Comparison of ENCODE assay signal across 9 cellular contexts in genomic region chr4:3041192-3042142, GRCh38. TPM values are rescaled to one million over a fixed set of nuclear protein-coding genes. Genes with fewer than 3 reads are reported as not detected.
DNase-seq lines count a peak whose midpoint lies in the region; ATAC-seq and TF ChIP-seq lines count a peak whose summit lies in the region.
"Had no signal": no experiment of that assay in that cellular context is flagged by ENCODE, and none has a peak within 500 bp of the region (broad histone marks: within the 10 kb centered on the region; RNA-seq: fewer than 3 reads in every experiment).

No MANE protein-coding gene starts in this region.

- H3K27me3 Mint-ChIP-seq in WTC11 (ENCODE audit: low read depth), result peaks cover 23% of the 10 kb centered on the region

- H2AFZ ChIP-seq in mesenchymal stem cell (ENCODE audit: low read depth, low read length), result peak overlapping the region; percentile 62

- no peak overlapping the region for H2AK5ac ChIP-seq in mesenchymal stem cell (ENCODE audit: low read length, severe bottlenecking)

- no peaks in the 10 kb centered on the region for H3K9me3 ChIP-seq in colonic mucosa
- no peaks in the 10 kb centered on the region for H3K9me3 ChIP-seq in mesenchymal stem cell (ENCODE audit: control insufficient read depth, low read length)
- no peaks in the 10 kb centered on the region for H3K9me3 ChIP-seq in thyroid gland

- no peaks in the 10 kb centered on the region for H3K9me3 Mint-ChIP-seq in WTC11

- no peak overlapping the region for H3K23ac ChIP-seq in mesenchymal stem cell (ENCODE audit: low read length in 2 of 2)

- peaks cover 16% of the 10 kb centered on the region for H3K4me1 Mint-ChIP-seq in WTC11

- H3K9ac ChIP-seq in colonic mucosa (ENCODE audit: low read depth in 2 of 2, low read length in 2 of 2), result peak overlapping the region; percentile 87 to 89
- peak overlapping the region; percentile 82 for H3K9ac ChIP-seq in mesenchymal stem cell (ENCODE audit: low read length)

- no peak overlapping the region for H3K4me2 ChIP-seq in mesenchymal stem cell (ENCODE audit: low read length, poor library complexity, severe bottlenecking)

- H2BK12ac ChIP-seq in mesenchymal stem cell (ENCODE audit: low read length in 2 of 2), result no peak overlapping the region

- 65% methylated on average over 57 of the region's 57 CpGs for WGBS in mesenchymal stem cell
- 16 to 29% methylated on average over 15 to 42 of the region's 57 CpGs for WGBS in thyroid gland, 2 donors

- POLR2A ChIA-PET in WTC11 (lab: Charles Lee), result no interaction called here

- H3K4me1 ChIP-seq in colonic mucosa (no peaks in the 10 kb centered on the region), mesenchymal stem cell (ENCODE audit: control insufficient read depth, insufficient read depth, low read depth, low read length) (no peaks in the 10 kb centered on the region), thyroid gland (peaks cover 4 to 7% of the 10 kb centered on the region in 2 donors)

- no peak overlapping the region for H3K18ac ChIP-seq in mesenchymal stem cell (ENCODE audit: low read depth in 1 of 2, low read length in 2 of 2)

- CTCF ChIA-PET in WTC11 (lab: Charles Lee), result interaction anchor here (0.8 to 1.5 kb wide), 9 partner anchors 9 to 278 kb away, joined by 3 to 7 read pairs (median 4); no protein-coding TSS in a partner anchor

- H3K36me3 Mint-ChIP-seq in WTC11, result no peaks in the 10 kb centered on the region

- peak overlapping the region in 1 of 2 experiments; percentile 64 for H3K14ac ChIP-seq in mesenchymal stem cell (ENCODE audit: low read length in 2 of 2)

- H3K4ac ChIP-seq in mesenchymal stem cell (ENCODE audit: low read depth in 1 of 2, low read length in 2 of 2), result peak overlapping the region in 1 of 2 experiments; percentile 27

- H3K27ac ChIP-seq in colonic mucosa (peak overlapping the region; percentile 48), mesenchymal stem cell (ENCODE audit: low read length, poor library complexity, severe bottlenecking) (no peak overlapping the region), thyroid gland (peak overlapping the region in 2 of 3 donors; percentile 40 to 49)

- in situ Hi-C loops in GM13977 (cut with MboI; ENCODE audit: low pct_unique_long_range_greater_than_20kb, low sequenced_read_pairs, unreplicated experiment), result no loop called here

- H3K79me1 ChIP-seq in mesenchymal stem cell (replicated peaks; ENCODE audit: low read length, poor library complexity, severe bottlenecking), result no peaks in the 10 kb centered on the region

- peak overlapping the region; percentile 54 for H3K4me3 Mint-ChIP-seq in WTC11

- peak; percentile 75 for DNase-seq in Daoy (ENCODE audit: low read depth)
- peak; percentile 37 for DNase-seq in WTC11 (ENCODE audit: low spot score)
- DNase-seq in colonic mucosa, result peak; percentile 63
- DNase-seq in mesenchymal stem cell, result peak; percentile 75
- peak; percentile 44 to 59 for DNase-seq in thyroid gland
- DNase-seq in NCI-H1436 treated with DMSO at 0.1 percent for 48 hours (lab: John Stamatoyannopoulos, UW), result no peak
- no peak for DNase-seq in GM13977 (ENCODE audit: low spot score)

- no peak for TF ChIP-seq POLR2A in thyroid gland (IDR thresholded peaks at IDR 0.05)

- peak; percentile 29 for ATAC-seq in HG03432 (IDR thresholded peaks at IDR 0.05; ENCODE audit: unreplicated experiment)
- peak; percentile 40; the same call in 1 of the 2 replicates for ATAC-seq in WTC11
- ATAC-seq: Panc1 had no signal

- no peak overlapping the region for H4K8ac ChIP-seq in mesenchymal stem cell (ENCODE audit: low read length)

- TF ChIP-seq CTCF in WTC11 (IDR thresholded peaks at IDR 0.05) (no peak), colonic mucosa (IDR thresholded peaks at IDR 0.05) (no peak), thyroid gland (IDR thresholded peaks at IDR 0.05) (no peak), GM13977 (IDR thresholded peaks at IDR 0.05; ENCODE audit: extremely low read depth, insufficient read depth, missing control alignments) (no peak)

- H2BK15ac ChIP-seq in mesenchymal stem cell (ENCODE audit: low read depth, poor library complexity, severe bottlenecking), result no peak overlapping the region

- no peaks in the 10 kb centered on the region for H3K36me3 ChIP-seq in colonic mucosa
- H3K36me3 ChIP-seq in mesenchymal stem cell (ENCODE audit: control insufficient read depth in 1 of 2, insufficient read depth in 2 of 2, low read depth in 1 of 2, low read length in 2 of 2), result no peaks in the 10 kb centered on the region
- H3K36me3 ChIP-seq in thyroid gland, result no peaks in the 10 kb centered on the region

- peak overlapping the region; percentile 12 for H2BK120ac ChIP-seq in mesenchymal stem cell (ENCODE audit: low read depth, low read length)

- H3K4me3 ChIP-seq in colonic mucosa, result peak overlapping the region; percentile 44
- peak overlapping the region in 1 of 2 experiments; percentile 76 for H3K4me3 ChIP-seq in mesenchymal stem cell (ENCODE audit: insufficient read depth in 1 of 2, low read depth in 1 of 2, low read length in 2 of 2)
- H3K4me3 ChIP-seq in thyroid gland (replicated peaks in 1 of 3), result peak overlapping the region in 2 of 3 donors; percentile 23 to 31

- intact Hi-C loops in colonic mucosa (cut with DNase I) (no loop called here), thyroid gland (cut with DNase I) (no loop called here)

- peak overlapping the region; percentile 58 for H4K91ac ChIP-seq in mesenchymal stem cell (ENCODE audit: low read length)

- H3K27me3 ChIP-seq in colonic mucosa (no peaks in the 10 kb centered on the region), mesenchymal stem cell (ENCODE audit: control insufficient read depth in 1 of 2, insufficient read depth in 1 of 2, low read length in 2 of 2) (peaks cover 4 to 35% of the 10 kb centered on the region in 2 experiments), thyroid gland (no peaks in the 10 kb centered on the region)

- no peak overlapping the region for H3K27ac Mint-ChIP-seq in WTC11

- no peak overlapping the region for H2BK5ac ChIP-seq in mesenchymal stem cell (ENCODE audit: low read depth, low read length, poor library complexity, severe bottlenecking)

TF ChIP-seq in WTC11, 78 proteins besides CTCF, POLR2A, EP300 and RAD21:
- TF ChIP-seq ELF4 (CRISPR knock-in tag; IDR thresholded peaks at IDR 0.05; ENCODE audit: low read depth) (no peak), KAT7 (CRISPR knock-in tag; IDR thresholded peaks at IDR 0.05; ENCODE audit: borderline replicate concordance) (no peak), FOXK1 (CRISPR knock-in tag; IDR thresholded peaks at IDR 0.05) (no peak), ZNF396 (CRISPR knock-in tag; IDR thresholded peaks at IDR 0.05; ENCODE audit: borderline replicate concordance) (no peak)
TF ChIP-seq in WTC11: peak in this region for 0.

RNA-seq across cellular contexts. Expression of gene HTT-AS, which starts 32.9 kb away (rescaled TPM):
- total RNA-seq in Daoy (2014; rRNA removed; shearing (Covaris generic)), result not detected in 2 replicates
- total RNA-seq in WTC11 (2021) (not detected in 3 replicates), colonic mucosa (not detected), thyroid gland (not detected)
- not detected for polyA plus RNA-seq in mesenchymal stem cell (2013, experiment 1 of 2)
- not detected for polyA plus RNA-seq in mesenchymal stem cell (2013, experiment 2 of 2)

RNA-seq across cellular contexts. Expression of gene HTT, which starts 33.0 kb away (rescaled TPM):
- total RNA-seq in Daoy (2014; rRNA removed; shearing (Covaris generic)), result 10.4 and 17.4 TPM in 2 replicates
- total RNA-seq in WTC11 (2021), result 64.1 to 85.4 TPM (median 71.4 TPM) in 3 replicates
- total RNA-seq in colonic mucosa, result 10 to 100 TPM; 51.0 to 55.5 TPM
- 16.8 TPM for polyA plus RNA-seq in mesenchymal stem cell (2013, experiment 1 of 2)
- polyA plus RNA-seq in mesenchymal stem cell (2013, experiment 2 of 2), result 13.9 TPM
- total RNA-seq in thyroid gland, result 100 to 1,000 TPM in 1 of 4 donors, 10 to 100 TPM in 3; 49.6 to 155 (median 83.1) TPM

Comparison
In these comparisons a context has a peak if more than half of its experiments do, and no peak if none do; other contexts are left out.
1. DNase-seq: peak in Daoy (single experiment), WTC11 (single experiment), colonic mucosa (single experiment), mesenchymal stem cell (single experiment) and thyroid gland (2 of 2); none in NCI-H1436 treated with DMSO at 0.1 percent for 48 hours (single experiment) and GM13977 (single experiment).